Comparison of ENCODE assay signal across 8 cellular contexts in the genomic region with DNA sequence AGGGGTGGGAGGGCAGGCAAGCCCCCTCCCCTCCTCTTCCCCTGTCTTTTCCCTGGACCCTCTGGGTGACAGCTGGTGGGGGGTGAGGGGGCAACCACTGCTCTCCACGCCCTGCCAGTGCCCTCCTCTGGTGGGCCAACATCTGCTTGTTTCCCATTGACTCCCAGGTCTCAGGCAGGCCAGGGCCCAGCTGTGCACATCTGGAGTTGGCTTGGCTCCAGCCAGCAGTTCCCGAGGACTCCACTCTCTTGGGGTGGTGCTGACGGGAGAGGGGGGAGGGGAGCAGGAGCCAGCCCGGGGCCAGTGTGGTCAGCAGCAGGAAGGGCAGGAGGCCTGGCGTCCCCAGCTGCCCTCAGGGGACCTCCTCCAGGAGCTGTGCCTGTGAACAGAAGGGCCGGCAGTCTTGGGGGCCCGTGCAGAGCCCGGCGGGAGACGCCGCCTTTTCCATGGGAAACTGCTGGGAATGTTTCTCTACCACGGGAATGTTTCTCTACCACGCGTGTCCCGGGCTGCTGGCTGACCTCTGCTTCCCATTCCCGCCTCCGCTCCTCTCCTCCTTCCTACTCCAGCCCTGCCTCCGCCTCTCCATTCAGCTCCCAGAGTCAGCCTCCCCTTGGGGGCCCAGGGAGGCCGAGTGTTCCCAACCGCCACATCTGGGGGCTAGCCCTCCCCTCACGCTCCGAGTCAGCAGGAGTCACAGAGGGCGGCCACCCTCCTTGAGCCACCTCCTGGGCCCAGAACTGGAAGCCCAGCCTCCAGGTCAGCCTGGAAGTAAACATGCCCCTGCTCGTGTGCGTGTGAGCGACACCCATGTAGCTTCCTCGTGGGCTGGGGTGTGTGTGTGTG. TPM values are rescaled to one million over a fixed set of nuclear protein-coding genes. Genes with fewer than 3 reads are reported as not detected.
DNase-seq lines count a peak whose midpoint lies in the region; ATAC-seq and TF ChIP-seq lines count a peak whose summit lies in the region.

No MANE protein-coding gene starts in this region.

- peaks cover 51% of the 10 kb centered on the region for H3K4me1 Mint-ChIP-seq in neural crest cell

- TF ChIP-seq CTCF in AG10803 (conservative IDR thresholded peaks at IDR 0.05; ENCODE audit: low read length) = no peak
- TF ChIP-seq CTCF in fibroblast of lung (conservative IDR thresholded peaks at IDR 0.05 in 1 of 2, IDR thresholded peaks at IDR 0.05 in 1 of 2; ENCODE audit: low read depth in 1 of 2, low read length in 2 of 2) = no peak
- no peak for TF ChIP-seq CTCF in neural crest cell (conservative IDR thresholded peaks at IDR 0.05)
- TF ChIP-seq CTCF in GM10248 (IDR thresholded peaks at IDR 0.05; ENCODE audit: control extremely low read depth, extremely low read depth, low read depth, missing control alignments) = no peak

- peak; percentile 79 for DNase-seq in AG10803 (ENCODE audit: low read depth)
- peak; percentile 27 for DNase-seq in RPMI8226
- DNase-seq in fibroblast of lung (ENCODE audit: low read depth in 2 of 2) = peak; percentile 36 to 99
- DNase-seq in neural crest cell (ENCODE audit: low read depth, low spot score) = no peak
- no peak for DNase-seq in NCI-H526 (lab: John Stamatoyannopoulos, UW)
- no peak for DNase-seq in DMS79 (lab: John Stamatoyannopoulos, UW)
- no peak for DNase-seq in GM10248 (ENCODE audit: extremely low spot score)

- POLR2A ChIA-PET in GM10248 (lab: Yijun Ruan, JAX) = no interaction called here

- peaks cover 40% of the 10 kb centered on the region for H3K4me1 ChIP-seq in fibroblast of lung (ENCODE audit: control insufficient read depth, extremely low read depth, insufficient read depth, low read length)

- no peaks in the 10 kb centered on the region for H4K20me1 ChIP-seq in fibroblast of lung (ENCODE audit: control insufficient read depth, extremely low read depth, insufficient read depth, low read length)

- peaks cover 4% of the 10 kb centered on the region for H3K27me3 Mint-ChIP-seq in neural crest cell (ENCODE audit: low read depth)

- no peaks in the 10 kb centered on the region for H3K27me3 ChIP-seq in fibroblast of lung (ENCODE audit: control insufficient read depth, insufficient read depth, low read length)

- ATAC-seq in GM19395 (IDR thresholded peaks at IDR 0.05; ENCODE audit: unreplicated experiment) = no peak

- H2AFZ ChIP-seq in fibroblast of lung (ENCODE audit: low read length) = peak overlapping the region; percentile 65

- H3K9me3 ChIP-seq in fibroblast of lung (ENCODE audit: control insufficient read depth, insufficient read depth, low read depth, low read length) = no peaks in the 10 kb centered on the region

- H3K4me3 ChIP-seq in AG10803 (ENCODE audit: low read length) = peak overlapping the region; percentile 26
- peak overlapping the region in 1 of 4 experiments; percentile 17 for H3K4me3 ChIP-seq in fibroblast of lung (replicated peaks in 1 of 4; ENCODE audit: control extremely low read depth in 1 of 4, insufficient read depth in 1 of 4, low read depth in 3 of 4, low read length in 4 of 4)

- H3K27ac Mint-ChIP-seq in neural crest cell (ENCODE audit: unreplicated experiment) = peak overlapping the region; percentile 58

- CTCF ChIA-PET in GM10248 (lab: Yijun Ruan, JAX) = interaction anchor here (1.0 to 2.2 kb wide), 6 partner anchors 17 to 94 kb away, joined by 3 to 8 read pairs (median 3); no protein-coding TSS in a partner anchor

- peak overlapping the region; percentile 97 for H3K27ac ChIP-seq in fibroblast of lung (ENCODE audit: insufficient read depth, low read length)

- no peak overlapping the region for H3K4me3 Mint-ChIP-seq in neural crest cell

- no peaks in the 10 kb centered on the region for H3K36me3 Mint-ChIP-seq in neural crest cell (ENCODE audit: low read depth)

- H3K79me2 ChIP-seq in fibroblast of lung (ENCODE audit: control insufficient read depth, insufficient read depth, low read length) = no peaks in the 10 kb centered on the region

- peaks cover 2% of the 10 kb centered on the region for H3K36me3 ChIP-seq in fibroblast of lung (ENCODE audit: control insufficient read depth, insufficient read depth, low read length)

- H3K9me3 Mint-ChIP-seq in neural crest cell = no peaks in the 10 kb centered on the region

- peak overlapping the region; percentile 67 for H3K4me2 ChIP-seq in fibroblast of lung (ENCODE audit: extremely low read depth, insufficient read depth, low read length)

- peak overlapping the region; percentile 72 for H3K9ac ChIP-seq in fibroblast of lung (ENCODE audit: insufficient read depth, low read length)

RNA-seq across cellular contexts. Expression of gene CYGB, which starts 7.6 kb away (rescaled TPM):
- 12.4 and 19.5 TPM in 2 replicates for total RNA-seq in fibroblast of lung
- 9.1 and 10.0 TPM in 2 replicates for polyA plus RNA-seq in fibroblast of lung
- 19.9 and 25.0 TPM in 2 replicates for polyA plus RNA-seq in fibroblast of lung (2012)
- polyA minus RNA-seq in fibroblast of lung (ENCODE audit: low replicate concordance) = 15.1 and 19.0 TPM in 2 replicates
- total RNA-seq in neural crest cell = 8.6 and 8.7 TPM in 2 replicates

RNA-seq across cellular contexts. Expression of gene PRCD, which starts 10.0 kb away (rescaled TPM):
- total RNA-seq in fibroblast of lung = 4.1 and 4.3 TPM in 2 replicates
- 0.72 and 0.89 TPM in 2 replicates for polyA plus RNA-seq in fibroblast of lung
- 1.1 and 2.0 TPM in 2 replicates for polyA plus RNA-seq in fibroblast of lung (2012)
- polyA minus RNA-seq in fibroblast of lung (ENCODE audit: low replicate concordance) = not detected in 2 replicates
- total RNA-seq in neural crest cell = 0.41 and 0.75 TPM in 2 replicates

RNA-seq across cellular contexts. Expression of gene RHBDF2, which starts 28.6 kb away (rescaled TPM):
- total RNA-seq in fibroblast of lung = 3.9 and 5.1 TPM in 2 replicates
- 0.94 and 1.7 TPM in 2 replicates for polyA plus RNA-seq in fibroblast of lung
- polyA plus RNA-seq in fibroblast of lung (2012) = 2.8 TPM in 2 replicates
- polyA minus RNA-seq in fibroblast of lung (ENCODE audit: low replicate concordance) = 2.4 and 3.9 TPM in 2 replicates
- 2.0 and 3.6 TPM in 2 replicates for total RNA-seq in neural crest cell

RNA-seq across cellular contexts. Expression of gene ST6GALNAC2, which starts 55.8 kb away (rescaled TPM):
- total RNA-seq in fibroblast of lung = 0.83 and 1.0 TPM in 2 replicates
- 0.42 and 1.3 TPM in 2 replicates for polyA plus RNA-seq in fibroblast of lung
- 0.40 and 1.5 TPM in 2 replicates for polyA plus RNA-seq in fibroblast of lung (2012)
- polyA minus RNA-seq in fibroblast of lung (ENCODE audit: low replicate concordance) = 3.4 TPM in 1 of 2 replicates, not detected in the other
- total RNA-seq in neural crest cell = 4.5 and 5.1 TPM in 2 replicates

Comparison
In these comparisons a context has a peak if more than half of its experiments do, and no peak if none do; other contexts are left out.
1. DNase-seq: peak in AG10803 (single experiment), RPMI8226 (single experiment) and fibroblast of lung (2 of 2); none in neural crest cell (single experiment), NCI-H526 (0 of 2), DMS79 (single experiment) and GM10248 (single experiment).